Comparison of ENCODE assay signal across 11 cellular contexts in genomic region chr15:55627730-55628368, GRCh38. TPM values are rescaled to one million over a fixed set of nuclear protein-coding genes. Genes with fewer than 3 reads are reported as not detected.
DNase-seq lines count a peak whose midpoint lies in the region; ATAC-seq and TF ChIP-seq lines count a peak whose summit lies in the region.
"Had no signal": no experiment of that assay in that cellular context is flagged by ENCODE, and none has a peak within 500 bp of the region (broad histone marks: within the 10 kb centered on the region; RNA-seq: fewer than 3 reads in every experiment).

No MANE protein-coding gene starts in this region.

- H3K36me3 ChIP-seq in Loucy (ENCODE audit: insufficient read depth, low read length) (no peaks in the 10 kb centered on the region), mammary epithelial cell (ENCODE audit: insufficient read depth, low read length) (no peaks in the 10 kb centered on the region), mucosa of descending colon (ENCODE audit: low read depth) (no peaks in the 10 kb centered on the region)
- H3K36me3 ChIP-seq: left ventricle myocardium inferior had no signal

- H3K27me3 ChIP-seq in Loucy (ENCODE audit: insufficient read depth, low read length, poor library complexity, severe bottlenecking) (no peaks in the 10 kb centered on the region), mammary epithelial cell (ENCODE audit: insufficient read depth, low read length) (no peaks in the 10 kb centered on the region)

- H4K20me1 ChIP-seq in Loucy (ENCODE audit: insufficient read depth, low read length, poor library complexity, severe bottlenecking): no peaks in the 10 kb centered on the region
- no peaks in the 10 kb centered on the region for H4K20me1 ChIP-seq in mammary epithelial cell (ENCODE audit: insufficient read depth, low read length)

- CTCF ChIA-PET in mammary epithelial cell (lab: Charles Lee; ENCODE audit: low non-redundant PET): interaction anchor here (0.5 kb wide), 1 partner anchor 216 kb away, joined by 12 read pairs; no protein-coding TSS in a partner anchor

- no peak overlapping the region for H3K9ac ChIP-seq in Loucy (ENCODE audit: low read depth, low read length, poor library complexity, severe bottlenecking)
- H3K9ac ChIP-seq in mammary epithelial cell (ENCODE audit: insufficient read depth, low read length): peak overlapping the region; percentile 2

- peak overlapping the region; percentile 73 for H3K27ac ChIP-seq in mammary epithelial cell (ENCODE audit: insufficient read depth, low read depth, low read length)
- H3K27ac ChIP-seq: left ventricle myocardium inferior had no signal

- H3K79me2 ChIP-seq in Loucy (ENCODE audit: insufficient read depth, low read length): no peaks in the 10 kb centered on the region
- no peaks in the 10 kb centered on the region for H3K79me2 ChIP-seq in mammary epithelial cell (ENCODE audit: insufficient read depth, low read length)

- H2AFZ ChIP-seq in Loucy (ENCODE audit: low read length): peak overlapping the region; percentile 84
- H2AFZ ChIP-seq in mammary epithelial cell (ENCODE audit: low read depth, low read length): peak overlapping the region; percentile 93

- dilution Hi-C loops in mammary epithelial cell (cut with HindIII; ENCODE audit: low sequenced_read_pairs): no loop called here

- DNase-seq in CD1c-positive myeloid dendritic cell (ENCODE audit: extremely low spot score) (peak; percentile 44), mammary epithelial cell (peak; percentile 96), mucosa of descending colon (no peak), NCI-H510A treated with DMSO at 0.1 percent for 48 hours (lab: John Stamatoyannopoulos, UW) (no peak)
- DNase-seq in activated naive CD4-positive, alpha-beta T cell treated with anti-CD3 and anti-CD28 coated beads, Interleukin-2, amount 50 U/mL, for 16 hours: no peak
- DNase-seq: activated naive CD8-positive, alpha-beta T cell treated with anti-CD3 and anti-CD28 coated beads, Interleukin-2, amount 10 ng/mL, durations not matched to agents 7 days and 5 days; left ventricle myocardium inferior had no signal

- H3K9me2 ChIP-seq in Loucy (replicated peaks; ENCODE audit: low read depth, low read length): no peaks in the 10 kb centered on the region

- in situ Hi-C loops in mammary epithelial cell (cut with MboI; ENCODE audit: low sequenced_read_pairs in 2 of 2): no loop called here

- ATAC-seq in mucosa of descending colon: peak; percentile 57
- ATAC-seq in HG02642 (IDR thresholded peaks at IDR 0.05; ENCODE audit: poor library complexity, unreplicated experiment): no peak
- no peak for ATAC-seq in GM19397 (IDR thresholded peaks at IDR 0.05; ENCODE audit: unreplicated experiment)

- no peaks in the 10 kb centered on the region for H3F3A ChIP-seq in Loucy (ENCODE audit: low read depth)

- no peak overlapping the region for H3K4me2 ChIP-seq in Loucy (ENCODE audit: low read depth, low read length, poor library complexity, severe bottlenecking)
- H3K4me2 ChIP-seq in mammary epithelial cell (ENCODE audit: insufficient read depth, low read depth, low read length): peak overlapping the region; percentile 16

- 35% methylated on average over 7 of the region's 7 CpGs for WGBS in mammary epithelial cell (ENCODE audit: low coverage, missing lambda C conversion rate)

- no peak overlapping the region for H3K4me3 ChIP-seq in Loucy (ENCODE audit: low read length, poor library complexity, severe bottlenecking)
- H3K4me3 ChIP-seq in mammary epithelial cell (replicated peaks in 1 of 3; ENCODE audit: insufficient read depth in 1 of 3, low read depth in 2 of 3, low read length in 3 of 3): no peak overlapping the region
- no peak overlapping the region for H3K4me3 ChIP-seq in mucosa of descending colon
- H3K4me3 ChIP-seq: left ventricle myocardium inferior, SK-N-MC had no signal

- TF ChIP-seq CTCF in Loucy (conservative IDR thresholded peaks at IDR 0.05; ENCODE audit: low read length) (peak; percentile 55), mammary epithelial cell (conservative IDR thresholded peaks at IDR 0.05 in 1 of 2, IDR thresholded peaks at IDR 0.05 in 1 of 2; ENCODE audit: extremely low read depth in 1 of 2, insufficient read depth in 1 of 2, low read depth in 1 of 2, low read length in 2 of 2) (no peak), mucosa of descending colon (IDR thresholded peaks at IDR 0.05) (no peak)

- intact Hi-C loops in mammary epithelial cell (cut with micrococcal nuclease): loop anchor here (5.0 kb wide), 1 partner anchor 41 kb away; the partner anchor contains the start of gene PYGO1
- intact Hi-C loops in mucosa of descending colon (cut with DNase I, micrococcal nuclease): no loop called here

- no TSS peak for BruUV-seq in mammary epithelial cell (replicated peaks; lab: Mats Ljungman, UMichigan)

- no peaks in the 10 kb centered on the region for H3K9me3 ChIP-seq in Loucy (ENCODE audit: insufficient read depth, low read depth, low read length)
- H3K9me3 ChIP-seq in mammary epithelial cell (replicated peaks; ENCODE audit: insufficient read depth, low read length): no peaks in the 10 kb centered on the region
- H3K9me3 ChIP-seq in mucosa of descending colon: no peaks in the 10 kb centered on the region
- H3K9me3 ChIP-seq: left ventricle myocardium inferior had no signal

- H3K4me1 ChIP-seq in Loucy (ENCODE audit: insufficient read depth, low read length, poor library complexity, severe bottlenecking): no peaks in the 10 kb centered on the region
- H3K4me1 ChIP-seq in mammary epithelial cell (ENCODE audit: insufficient read depth, low read length): peaks cover 7% of the 10 kb centered on the region
- H3K4me1 ChIP-seq in mucosa of descending colon (ENCODE audit: low read depth): no peaks in the 10 kb centered on the region
- H3K4me1 ChIP-seq: left ventricle myocardium inferior had no signal

RNA-seq across cellular contexts. Expression of gene PYGO1, which starts 39.7 kb away (rescaled TPM):
- total RNA-seq in mammary epithelial cell (1 to 10 TPM; 1.0 to 5.8 TPM), mucosa of descending colon (10 to 100 TPM in 1 of 3 donors, 1 to 10 TPM in 2; 1.0 to 21.3 (median 1.6) TPM)
- polyA plus RNA-seq in mammary epithelial cell: 0.19 TPM
- 0.05 TPM for polyA minus RNA-seq in mammary epithelial cell
- total RNA-seq: activated naive CD8-positive, alpha-beta T cell treated with anti-CD3 and anti-CD28 coated beads, Interleukin-2, amount 10 ng/mL, durations not matched to agents 7 days and 5 days had no signal

Comparison
In these comparisons a context has a peak if more than half of its experiments do, and no peak if none do; other contexts are left out.
1. DNase-seq: peak in CD1c-positive myeloid dendritic cell (single experiment) and mammary epithelial cell (single experiment); none in mucosa of descending colon (0 of 3), activated naive CD4-positive, alpha-beta T cell treated with anti-CD3 and anti-CD28 coated beads, Interleukin-2, amount 50 U/mL, for 16 hours (single experiment) and NCI-H510A treated with DMSO at 0.1 percent for 48 hours (single experiment).